In the genomic region with DNA sequence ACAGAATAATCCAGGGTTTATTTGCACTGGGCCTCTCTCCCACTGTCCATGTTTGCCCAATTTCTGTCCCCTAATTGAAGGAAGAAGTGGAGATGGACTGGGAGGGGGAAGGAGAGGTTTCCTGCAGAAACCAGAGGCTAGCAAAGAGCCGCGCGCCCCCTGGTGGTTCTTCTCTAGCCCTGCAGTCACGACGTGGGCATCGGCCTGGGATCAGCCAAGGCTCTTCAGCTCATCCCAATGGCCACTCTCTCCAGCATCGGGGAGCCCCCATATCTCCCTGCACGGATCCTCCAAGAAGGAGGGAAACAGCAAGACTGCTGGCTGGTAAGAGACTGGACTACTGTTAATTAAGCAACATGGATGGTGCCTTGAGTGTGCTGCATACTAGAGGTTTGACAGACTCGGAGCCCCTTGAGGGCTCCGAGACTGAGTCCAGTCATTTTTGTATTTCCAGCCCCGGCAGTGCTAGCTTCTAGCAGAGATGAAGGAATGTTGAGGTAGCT, we compare ENCODE assay signal across 1 cellular context.
TF ChIP-seq lines count a peak whose summit lies in the region.

No MANE protein-coding gene starts in this region.

TF ChIP-seq in liver, 16 proteins besides CTCF, POLR2A, EP300 and RAD21 (continued from another document):
- no peak for TF ChIP-seq ATF3 (IDR thresholded peaks at IDR 0.05)
- no peak for TF ChIP-seq EGR1 (IDR thresholded peaks at IDR 0.05; ENCODE audit: low read depth in 2 of 2)
